Comparison of ENCODE assay signal across 8 cellular contexts in genomic region chr6:116253505-116254296, GRCh38. TPM values are rescaled to one million over a fixed set of nuclear protein-coding genes. Genes with fewer than 3 reads are reported as not detected.
DNase-seq lines count a peak whose midpoint lies in the region; ATAC-seq and TF ChIP-seq lines count a peak whose summit lies in the region.

Gene TSPYL4 (minus strand): TSS chr6:116254075. CDS start chr6:116254008, 67 bp downstream.

- H3K4me1 ChIP-seq in BLaER1 (peaks cover 59% of the 10 kb centered on the region), colonic mucosa (peaks cover 3% of the 10 kb centered on the region)

- H3K9me3 ChIP-seq in BLaER1 (no peaks in the 10 kb centered on the region), colonic mucosa (no peaks in the 10 kb centered on the region)

- H4K20me1 ChIP-seq in BLaER1: peaks cover 18% of the 10 kb centered on the region

- ATAC-seq in GM19328 (IDR thresholded peaks at IDR 0.05; ENCODE audit: unreplicated experiment): peak; percentile 100
- ATAC-seq in HG03460 (IDR thresholded peaks at IDR 0.05; ENCODE audit: unreplicated experiment): peak; percentile 99

- H3K27ac ChIP-seq in BLaER1 (peak within 1 kb of the TSS; percentile 91), colonic mucosa (peak within 1 kb of the TSS; percentile 63)

- DNase-seq in NCI-H524 treated with DMSO at 0.1 percent for 48 hours (lab: John Stamatoyannopoulos, UW) (peak; percentile 75), colonic mucosa (peak; percentile 96), kidney tubule cell (ENCODE audit: low spot score) (peak; percentile 96)
- peak; percentile 89 to 92 for DNase-seq in activated CD4-positive, alpha-beta T cell treated with anti-CD3 and anti-CD28 coated beads for 4 hours
- DNase-seq in stimulated activated CD4-positive, alpha-beta T cell treated with anti-CD3 and anti-CD28 coated beads, Interleukin-1b, Interleukin-23, amount 100 ng/mL, for 1 hour (ENCODE audit: low read depth in 2 of 2): peak; percentile 66 to 70

- H3K4me2 ChIP-seq in BLaER1: peak within 1 kb of the TSS; percentile 97

- intact Hi-C loops in colonic mucosa (cut with DNase I): no loop called here

- H3K36me3 ChIP-seq in BLaER1 (peaks cover 12% of the 10 kb centered on the region), colonic mucosa (no peaks in the 10 kb centered on the region)

- no peak for TF ChIP-seq CTCF in colonic mucosa (IDR thresholded peaks at IDR 0.05)

- no peaks in the 10 kb centered on the region for H3K27me3 ChIP-seq in BLaER1
- H3K27me3 ChIP-seq in colonic mucosa: no peaks in the 10 kb centered on the region

- H3K4me3 ChIP-seq in BLaER1 (peak within 1 kb of the TSS; percentile 89), colonic mucosa (peak within 1 kb of the TSS; percentile 81)

- peak within 1 kb of the TSS; percentile 88 for H3K9ac ChIP-seq in BLaER1
- peak within 1 kb of the TSS; percentile 84 to 90 for H3K9ac ChIP-seq in colonic mucosa (ENCODE audit: low read depth in 2 of 2, low read length in 2 of 2)

RNA-seq across cellular contexts. Expression of gene TSPYL4, which starts in this region (rescaled TPM):
- total RNA-seq in colonic mucosa: 1 to 10 TPM; 7.0 to 8.3 TPM

Comparison
In these comparisons a context has a peak if more than half of its experiments do, and no peak if none do; other contexts are left out.
1. Peak in every context shown above with its lines: DNase-seq, ATAC-seq, H3K4me3 ChIP-seq and H3K27ac ChIP-seq.